Comparison of ENCODE assay signal across 20 cellular contexts in the genomic region with DNA sequence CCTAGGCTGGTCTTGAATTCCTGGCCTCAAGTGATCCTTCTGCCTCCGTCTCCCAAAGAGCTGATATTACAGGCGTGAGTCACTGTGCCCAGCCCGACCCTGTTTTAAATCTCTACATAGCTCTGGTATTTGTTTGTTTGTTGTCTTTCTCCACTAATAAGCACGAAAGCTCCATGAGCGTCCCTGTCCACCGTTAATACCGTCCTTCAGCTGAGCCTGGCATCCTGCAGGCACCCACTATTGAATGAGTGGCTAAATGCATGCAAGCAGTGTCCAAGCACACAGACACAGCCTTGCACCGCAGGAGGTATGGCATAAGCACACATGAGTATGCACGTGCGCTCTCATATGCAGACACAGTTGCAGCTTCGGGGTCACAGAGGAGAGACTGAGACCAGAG. TPM values are rescaled to one million over a fixed set of nuclear protein-coding genes. Genes with fewer than 3 reads are reported as not detected.
DNase-seq lines count a peak whose midpoint lies in the region; ATAC-seq, FAIRE-seq and TF ChIP-seq lines count a peak whose summit lies in the region.
"Had no signal": no experiment of that assay in that cellular context is flagged by ENCODE, and none has a peak within 500 bp of the region (broad histone marks: within the 10 kb centered on the region; RNA-seq: fewer than 3 reads in every experiment).

No MANE protein-coding gene starts in this region.

- WGBS in A549 (ENCODE audit: missing lambda C conversion rate) = 24% methylated on average over 11 of the region's 11 CpGs

- H3K4me1 ChIP-seq in A549 = peaks cover 49% of the 10 kb centered on the region

- no peaks in the 10 kb centered on the region for H3K9me3 ChIP-seq in A549
- H3K9me3 ChIP-seq: lower lobe of right lung, psoas muscle, vagina had no signal

- intact Hi-C loops in Right ventricle myocardium inferior (cut with DNase I) = no loop called here

- CTCF ChIA-PET in A549 (lab: Yijun Ruan, JAX) = interaction anchor here (2.0 to 12.0 kb wide), 4 partner anchors 7 to 81 kb away, joined by 7 to 183 read pairs (median 62); no protein-coding TSS in a partner anchor

- H3K4me1 Mint-ChIP-seq in immature natural killer cell = peaks cover 42 to 52% of the 10 kb centered on the region in 2 donors

- peak overlapping the region; percentile 52 for H3K4me2 ChIP-seq in A549

- H3K36me3 Mint-ChIP-seq in immature natural killer cell = no peaks in the 10 kb centered on the region

- no peak for TF ChIP-seq POLR2A in A549 (IDR thresholded peaks at IDR 0.05; ENCODE audit: low read length)

- no peak for TF ChIP-seq EP300 in A549 (IDR thresholded peaks at IDR 0.05)

- peak overlapping the region in 1 of 2 experiments; percentile 4; a peak in 3 of 6 replicates for H3K27ac ChIP-seq in A549
- H3K27ac ChIP-seq: lower lobe of right lung, psoas muscle, vagina had no signal

- TF ChIP-seq CTCF in A549 (IDR thresholded peaks at IDR 0.05) = no peak

- DNase-seq in A549 (ENCODE audit: low read depth in 1 of 2, low spot score in 1 of 2) (no peak), HCEC 1CT (peak; percentile 4), amniotic epithelial cell (ENCODE audit: low read depth) (peak; percentile 63), immature natural killer cell (no peak), putamen (ENCODE audit: low spot score) (no peak), NOMO-1 treated with DMSO at 0.1 percent for 48 hours (lab: John Stamatoyannopoulos, UW; ENCODE audit: unreplicated experiment) (no peak), inferior parietal cortex (ENCODE audit: extremely low spot score) (no peak), Right ventricle myocardium inferior (ENCODE audit: missing footprints) (no peak)
- DNase-seq: activated B cell treated with CpG ODN at 0.5 μM for 24 hours; lower lobe of right lung; naive thymus-derived CD4-positive, alpha-beta T cell; NCI-H2081 treated with DMSO at 0.1 percent for 48 hours; psoas muscle; Right ventricle myocardium superior; stimulated activated CD4-positive, alpha-beta T cell treated with anti-CD3 and anti-CD28 coated beads, Interleukin-15, amount 100 ng/mL, for 24 hours had no signal

- peak overlapping the region in 3 of 5 donors; percentile 9 to 48 (median 22) for H3K4me3 Mint-ChIP-seq in immature natural killer cell
- H3K4me3 Mint-ChIP-seq: activated B cell treated with CpG ODN at 0.5 μM for 24 hours; naive thymus-derived CD4-positive, alpha-beta T cell had no signal

- no peaks in the 10 kb centered on the region for H3K9me3 Mint-ChIP-seq in immature natural killer cell
- H3K9me3 Mint-ChIP-seq: activated B cell treated with CpG ODN at 0.5 μM for 24 hours; T-helper 1 cell treated with Interleukin-12 subunit alpha and Interleukin-12 subunit beta and Interleukin-4 antibody, amounts not matched to agents 30 μg/mL and 1 μg/mL, for 36 hours had no signal

- no peak overlapping the region for H3K27ac Mint-ChIP-seq in immature natural killer cell
- H3K27ac Mint-ChIP-seq: activated B cell treated with CpG ODN at 0.5 μM for 24 hours; naive thymus-derived CD4-positive, alpha-beta T cell had no signal

- FAIRE-seq in A549 (lab: Jason Lieb, UNC) = no peak
- FAIRE-seq: G401.6, H54 had no signal

- POLR2A ChIA-PET in A549 (lab: Yijun Ruan, JAX) = interaction anchor here (0.6 to 1.2 kb wide), 2 partner anchors 37 to 399 kb away, joined by 3 to 5 read pairs; a partner anchor contains a TSS

- peaks cover 5 to 21% (median 10%) of the 10 kb centered on the region in 3 donors for H3K27me3 Mint-ChIP-seq in immature natural killer cell (ENCODE audit: low read depth in 3 of 3)

- ATAC-seq in A549 (peak; percentile 23 to 40; a peak in 3 of 6 replicates), Right ventricle myocardium inferior (no peak)
- ATAC-seq: lower lobe of right lung; naive thymus-derived CD4-positive, alpha-beta T cell; psoas muscle had no signal

- H3K4me3 ChIP-seq in A549 = no peak overlapping the region
- H3K4me3 ChIP-seq: GM12878, lower lobe of right lung, psoas muscle, vagina had no signal

- no peak for TF ChIP-seq RAD21 in A549 (conservative IDR thresholded peaks at IDR 0.05 in 1 of 2, IDR thresholded peaks at IDR 0.05 in 1 of 2)

TF ChIP-seq in A549, 52 proteins besides CTCF, POLR2A, EP300 and RAD21:
- TF ChIP-seq, protein P1, sequence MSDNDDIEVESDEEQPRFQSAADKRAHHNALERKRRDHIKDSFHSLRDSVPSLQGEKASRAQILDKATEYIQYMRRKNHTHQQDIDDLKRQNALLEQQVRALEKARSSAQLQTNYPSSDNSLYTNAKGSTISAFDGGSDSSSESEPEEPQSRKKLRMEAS (IDR thresholded peaks at IDR 0.05) = 0 out of 2 replicates have a peak, but pooled peaks have one; percentile 42
- no peak for TF ChIP-seq CHD2 (IDR thresholded peaks at IDR 0.05; ENCODE audit: low read length, partially characterized antibody)

RNA-seq across cellular contexts. Expression of a gene that starts 4.5 kb away (rescaled TPM):
- polyA plus RNA-seq in A549 (2011; rRNA removed) (1.4 and 1.5 TPM in 2 replicates), A549 (2017; fragmentation: RNase III; extraction: RNeasy Plus Mini Kit Qiagen cat#74134 plus additional on column Dnase treatment) (8.1 to 11.1 TPM (median 10.4 TPM) in 3 replicates), immature natural killer cell (not detected)
- polyA plus RNA-seq in A549 (2012; cell fraction: cytosol; rRNA removed) = 2.4 and 3.5 TPM in 2 replicates
- polyA plus RNA-seq in A549 (2012; cell fraction: nucleus; rRNA removed) = 15.3 and 19.1 TPM in 2 replicates
- polyA minus RNA-seq in A549 (2011; rRNA and poly(A)+ RNA removed) = 0.95 and 1.4 TPM in 2 replicates
- total RNA-seq in Right ventricle myocardium inferior = 12.7 TPM

RNA-seq across cellular contexts. Expression of a gene that starts 55.8 kb away (rescaled TPM):
- polyA plus RNA-seq in A549 (2011; rRNA removed) = 2.3 and 2.7 TPM in 2 replicates
- polyA plus RNA-seq in A549 (2012; cell fraction: cytosol; rRNA removed) = 6.5 and 9.5 TPM in 2 replicates
- 28.3 and 34.0 TPM in 2 replicates for polyA plus RNA-seq in A549 (2012; cell fraction: nucleus; rRNA removed)
- polyA plus RNA-seq in A549 (2017; fragmentation: RNase III; extraction: RNeasy Plus Mini Kit Qiagen cat#74134 plus additional on column Dnase treatment) = 6.3 to 7.0 TPM (median 6.6 TPM) in 3 replicates
- polyA minus RNA-seq in A549 (2011; rRNA and poly(A)+ RNA removed) = 2.5 and 3.3 TPM in 2 replicates
- polyA plus RNA-seq in immature natural killer cell = 1 to 10 TPM in 1 of 3 donors, under 1 TPM in 1, not detected in 1; 0.36 to 2.1 TPM
- 16.1 TPM for total RNA-seq in Right ventricle myocardium inferior
- polyA plus RNA-seq: naive thymus-derived CD4-positive, alpha-beta T cell had no signal

Comparison
In these comparisons a context has a peak if more than half of its experiments do, and no peak if none do; other contexts are left out.
1. DNase-seq: peak in HCEC 1CT (single experiment) and amniotic epithelial cell (single experiment); none in A549 (0 of 2), immature natural killer cell (0 of 3), putamen (single experiment), NOMO-1 treated with DMSO at 0.1 percent for 48 hours (single experiment), inferior parietal cortex (single experiment) and Right ventricle myocardium inferior (single experiment).